Comparison of ENCODE assay signal across 8 cellular contexts in genomic region chr15:74841761-74842385, GRCh38. TPM values are rescaled to one million over a fixed set of nuclear protein-coding genes. Genes with fewer than 3 reads are reported as not detected.
DNase-seq lines count a peak whose midpoint lies in the region; ATAC-seq, FAIRE-seq and TF ChIP-seq lines count a peak whose summit lies in the region.

No MANE protein-coding gene starts in this region.

- no peaks in the 10 kb centered on the region for H3K27me3 Mint-ChIP-seq in activated B cell treated with CpG ODN at 0.5 μM for 24 hours

- H3K27ac ChIP-seq in right cardiac atrium (ENCODE audit: low read length) (no peak overlapping the region), small intestine (ENCODE audit: low read depth in 1 of 2, low read length in 1 of 2) (peak overlapping the region; percentile 34 to 87), aorta (ENCODE audit: low read depth in 1 of 2, low read length in 2 of 2) (no peak overlapping the region)

- peak in 1 of 2 experiments; percentile 42 for DNase-seq in HAP-1 (ENCODE audit: low spot score in 2 of 2)
- no peak for DNase-seq in activated B cell treated with CpG ODN at 0.5 μM for 24 hours
- DNase-seq in right cardiac atrium: peak in 1 of 3 donors; percentile 58
- peak; percentile 79 for DNase-seq in small intestine
- no peak for DNase-seq in NCI-H146 treated with DMSO at 0.1 percent for 48 hours (lab: John Stamatoyannopoulos, UW; ENCODE audit: unreplicated experiment)
- DNase-seq in GM10266 (ENCODE audit: extremely low spot score): no peak
- no peak for DNase-seq in aorta
- no peak for DNase-seq in RKO (ENCODE audit: low spot score)

- H3K4me1 ChIP-seq in HAP-1 (peaks cover 17% of the 10 kb centered on the region), right cardiac atrium (ENCODE audit: control insufficient read depth, insufficient read depth, low read length) (no peaks in the 10 kb centered on the region), small intestine (ENCODE audit: control insufficient read depth in 2 of 2, insufficient read depth in 1 of 2, low read depth in 1 of 2, low read length in 1 of 2) (peaks cover 2 to 4% of the 10 kb centered on the region in 2 donors), aorta (ENCODE audit: control insufficient read depth in 1 of 2, insufficient read depth in 2 of 2, low read length in 2 of 2) (no peaks in the 10 kb centered on the region)

- H3K27me3 ChIP-seq in HAP-1 (ENCODE audit: low read depth) (no peaks in the 10 kb centered on the region), right cardiac atrium (ENCODE audit: control insufficient read depth, insufficient read depth) (no peaks in the 10 kb centered on the region), small intestine (ENCODE audit: control insufficient read depth in 2 of 2, insufficient read depth in 2 of 2, low read length in 2 of 2) (no peaks in the 10 kb centered on the region), aorta (ENCODE audit: control insufficient read depth in 1 of 2, insufficient read depth in 2 of 2, low read length in 1 of 2) (no peaks in the 10 kb centered on the region)

- no peaks in the 10 kb centered on the region for H3K9me3 ChIP-seq in HAP-1
- H3K9me3 ChIP-seq in right cardiac atrium (ENCODE audit: control insufficient read depth, low read length): no peaks in the 10 kb centered on the region
- H3K9me3 ChIP-seq in small intestine (ENCODE audit: control insufficient read depth, low read depth): no peaks in the 10 kb centered on the region
- H3K9me3 ChIP-seq in aorta (ENCODE audit: control insufficient read depth, low read length): no peaks in the 10 kb centered on the region

- peak overlapping the region; percentile 91 for H3K4me3 Mint-ChIP-seq in activated B cell treated with CpG ODN at 0.5 μM for 24 hours

- no peak for FAIRE-seq in small intestine (lab: Jason Lieb, UNC)

- CTCF ChIA-PET in activated B cell treated with CpG ODN at 0.5 μM for 24 hours (lab: Charles Lee): interaction anchor here (1.9 to 2.2 kb wide), 2 partner anchors 60 to 71 kb away, joined by 8 to 14 read pairs; no protein-coding TSS in a partner anchor

- H3K4me1 Mint-ChIP-seq in activated B cell treated with CpG ODN at 0.5 μM for 24 hours: peaks cover 47% of the 10 kb centered on the region

- no peak overlapping the region for H3K27ac Mint-ChIP-seq in activated B cell treated with CpG ODN at 0.5 μM for 24 hours

- in situ Hi-C loops in HAP-1 (cut with MboI; ENCODE audit: low sequenced_read_pairs): no loop called here

- intact Hi-C loops in activated B cell treated with CpG ODN at 0.5 μM for 24 hours (cut with micrococcal nuclease): loop anchor here (2.0 kb wide), 4 partner anchors 15 to 207 kb away; partner anchors contain the start of gene CPLX3
- intact Hi-C loops in right cardiac atrium (cut with DNase I): loop anchor here in 1 of 4 donors (10.0 kb wide), 1 partner anchor 53 kb away; the partner anchor contains the start of gene MPI
- intact Hi-C loops in aorta (cut with DNase I): loop anchor here (5.0 to 10.0 kb wide), 3 partner anchors 53 to 95 kb away; partner anchors contain the start of genes COX5A (in 1 of the 2) and MPI (in 1 of the 2)

- 83% methylated on average over 14 of the region's 14 CpGs for WGBS in right cardiac atrium
- WGBS in small intestine, 3 donors: 25 to 66% (median 63%) methylated on average over 12 to 14 of the region's 14 CpGs
- WGBS in aorta, 2 donors: 81 to 82% methylated on average over 14 of the region's 14 CpGs

- ATAC-seq in activated B cell treated with CpG ODN at 0.5 μM for 24 hours (ENCODE audit: low read depth): no peak
- ATAC-seq in right cardiac atrium: no peak
- no peak for ATAC-seq in aorta (ENCODE audit: low FRiP score)

- POLR2A ChIA-PET in activated B cell treated with CpG ODN at 0.5 μM for 24 hours (lab: Charles Lee): interaction anchor here (0.6 to 6.3 kb wide), 10 partner anchors 16 to 799 kb away, joined by 4 to 42 read pairs (median 6); partner anchors contain the start of gene CSK

- TF ChIP-seq CTCF in activated B cell treated with CpG ODN at 0.5 μM for 24 hours (IDR thresholded peaks at IDR 0.05) (no peak), GM10266 (IDR thresholded peaks at IDR 0.05; ENCODE audit: control insufficient read depth, insufficient read depth, low read depth, missing control alignments) (no peak)

- no peaks in the 10 kb centered on the region for H3K9me3 Mint-ChIP-seq in activated B cell treated with CpG ODN at 0.5 μM for 24 hours

- H3K36me3 ChIP-seq in HAP-1 (replicated peaks) (peaks cover 61% of the 10 kb centered on the region), small intestine (ENCODE audit: control insufficient read depth in 2 of 2, insufficient read depth in 2 of 2, low read length in 2 of 2) (peaks cover 2 to 8% of the 10 kb centered on the region in 2 donors), aorta (ENCODE audit: control insufficient read depth in 1 of 2, insufficient read depth in 2 of 2, low read length in 1 of 2) (peaks cover 0 to 2% of the 10 kb centered on the region in 2 donors)

- peak overlapping the region; percentile 89 for H3K4me3 ChIP-seq in HAP-1
- peak overlapping the region; percentile 71 for H3K4me3 ChIP-seq in right cardiac atrium (ENCODE audit: low read length)
- peak overlapping the region in 1 of 2 donors; percentile 71 for H3K4me3 ChIP-seq in small intestine (ENCODE audit: low read depth in 1 of 2, low read length in 2 of 2)
- no peak overlapping the region for H3K4me3 ChIP-seq in aorta (ENCODE audit: low read length in 2 of 2)

- H3K36me3 Mint-ChIP-seq in activated B cell treated with CpG ODN at 0.5 μM for 24 hours (ENCODE audit: low read depth): peaks cover 31% of the 10 kb centered on the region

RNA-seq across cellular contexts. Expression of gene ULK3, which starts 1.1 kb away (rescaled TPM):
- total RNA-seq in activated B cell treated with CpG ODN at 0.5 μM for 24 hours (43.6 and 52.1 TPM in 2 replicates), right cardiac atrium (10 to 100 TPM; 34.9 to 49.3 (median 45.9) TPM), aorta (10 to 100 TPM; 19.3 to 31.6 TPM)
- polyA plus RNA-seq in right cardiac atrium (35.0 TPM), small intestine (100 to 1,000 TPM in 1 of 3 donors, 10 to 100 TPM in 2; 38.2 to 111 (median 71.1) TPM), aorta (10 to 100 TPM; 17.7 to 43.6 TPM)

RNA-seq across cellular contexts. Expression of gene CPLX3, which starts 15.4 kb away (rescaled TPM):
- total RNA-seq in activated B cell treated with CpG ODN at 0.5 μM for 24 hours (0.20 and 0.22 TPM in 2 replicates), right cardiac atrium (10 to 100 TPM; 13.0 to 31.0 (median 20.9) TPM), aorta (not detected)
- polyA plus RNA-seq in right cardiac atrium (13.3 TPM), small intestine (1 to 10 TPM in 1 of 3 donors, not detected in 2; 1.1 TPM), aorta (under 1 TPM; 0.05 to 0.13 TPM)

RNA-seq across cellular contexts. Expression of gene LMAN1L, which starts 29.2 kb away (rescaled TPM):
- total RNA-seq in activated B cell treated with CpG ODN at 0.5 μM for 24 hours: 1.0 and 2.2 TPM in 2 replicates
- 100 to 1,000 TPM in 3 of 4 donors, 10 to 100 TPM in 1; 66.2 to 216 (median 131) TPM for total RNA-seq in right cardiac atrium
- 84.7 TPM for polyA plus RNA-seq in right cardiac atrium
- under 1 TPM in 1 of 3 donors, not detected in 2; 0.46 TPM for polyA plus RNA-seq in small intestine
- total RNA-seq in aorta: under 1 TPM in 1 of 2 donors, not detected in 1; 0.30 TPM
- under 1 TPM in 1 of 2 donors, not detected in 1; 0.15 TPM for polyA plus RNA-seq in aorta

RNA-seq across cellular contexts. Expression of gene SCAMP2, which starts 31.3 kb away (rescaled TPM):
- total RNA-seq in activated B cell treated with CpG ODN at 0.5 μM for 24 hours (112 and 129 TPM in 2 replicates), right cardiac atrium (10 to 100 TPM; 52.2 to 67.1 (median 61.7) TPM), aorta (10 to 100 TPM; 62.2 to 65.0 TPM)
- polyA plus RNA-seq in right cardiac atrium (36.1 TPM), small intestine (10 to 100 TPM; 52.3 to 92.3 (median 59.2) TPM), aorta (10 to 100 TPM; 21.8 to 30.4 TPM)

RNA-seq across cellular contexts. Expression of gene MPI, which starts 48.0 kb away (rescaled TPM):
- 33.1 and 40.2 TPM in 2 replicates for total RNA-seq in activated B cell treated with CpG ODN at 0.5 μM for 24 hours
- 10 to 100 TPM; 39.1 to 59.8 (median 47.7) TPM for total RNA-seq in right cardiac atrium
- polyA plus RNA-seq in right cardiac atrium: 47.9 TPM
- polyA plus RNA-seq in small intestine: 10 to 100 TPM; 41.1 to 88.3 (median 60.5) TPM
- 10 to 100 TPM; 24.4 to 31.1 TPM for total RNA-seq in aorta
- 10 to 100 TPM; 21.3 to 28.0 TPM for polyA plus RNA-seq in aorta

Comparison
In these comparisons a context has a peak if more than half of its experiments do, and no peak if none do; other contexts are left out.
1. H3K4me3 ChIP-seq: peak in HAP-1 (single experiment) and right cardiac atrium (single experiment); none in aorta (0 of 2).
2. H3K27ac ChIP-seq: peak in small intestine (2 of 2); none in right cardiac atrium (single experiment) and aorta (0 of 2).
3. RNA of gene CPLX3, which starts 15.4 kb away (total RNA-seq): 13.0 to 31.0 TPM in right cardiac atrium; 0.20 to 0.22 TPM in activated B cell treated with CpG ODN at 0.5 μM for 24 hours and not detected in aorta; every median in the first group is over 10 times any median in the second.
4. RNA of gene LMAN1L, which starts 29.2 kb away (total RNA-seq): 66.2 to 216 TPM in right cardiac atrium; 1.0 to 2.2 TPM in activated B cell treated with CpG ODN at 0.5 μM for 24 hours and 0.30 TPM in aorta; every median in the first group is over 10 times any median in the second.